ENCODE assay signal across 2 cellular contexts in genomic region chr2:109927803-109928202, GRCh38. TPM values are rescaled to one million over a fixed set of nuclear protein-coding genes. Genes with fewer than 3 reads are reported as not detected.
"Had no signal": no experiment of that assay in that cellular context is flagged by ENCODE, and none has a peak within 500 bp of the region (broad histone marks: within the 10 kb centered on the region; RNA-seq: fewer than 3 reads in every experiment).

No MANE protein-coding gene starts in this region.

RNA-seq across cellular contexts. Expression of gene LIMS3, which starts 29.3 kb away (rescaled TPM):
- total RNA-seq: activated CD4-positive, alpha-beta T cell treated with anti-CD3 and anti-CD28 coated beads, Interleukin-2, amount 10 ng/mL, durations not matched to agents 7 days and 5 days; activated T-helper 2 cell treated with anti-CD3 and anti-CD28 coated beads, Interferon-gamma antibody, Interleukin-2, Interleukin-4, amounts not matched to agents 10 μg/mL and 5 μg/mL and 100 μg/mL, durations not matched to agents 14 hours and 24 hours and 36 hours had no signal
